Comparison of ENCODE assay signal across 38 cellular contexts in genomic region chr19:40133491-40133890, GRCh38.
"Had no signal": no experiment of that assay in that cellular context is flagged by ENCODE, and none has a peak within 500 bp of the region (broad histone marks: within the 10 kb centered on the region; RNA-seq: fewer than 3 reads in every experiment).

No MANE protein-coding gene starts in this region.

- H3K4me1 Mint-ChIP-seq: activated B cell treated with CpG ODN at 0.5 μM for 24 hours; activated naive CD8-positive, alpha-beta T cell treated with anti-CD3 and anti-CD28 coated beads for 36 hours; activated T-helper 17 cell treated with anti-CD3 and anti-CD28 coated beads, Interleukin-2, amount 50 U/mL, for 72 hours; central memory CD8-positive, alpha-beta T cell had no signal

- H3K4me3 ChIP-seq: adrenal gland, body of pancreas, breast epithelium, cardiac muscle cell had no signal

- H3K27ac ChIP-seq: adrenal gland, body of pancreas, brain microvascular endothelial cell, breast epithelium, cardiac muscle cell, VCaP had no signal

- H3K27me3 ChIP-seq: body of pancreas, brain microvascular endothelial cell, cardiac muscle cell had no signal

- ATAC-seq: activated CD8-positive, alpha-beta T cell treated with anti-CD3 and anti-CD28 coated beads for 36 hours; activated naive CD4-positive, alpha-beta T cell treated with anti-CD3 and anti-CD28 coated beads, Interleukin-2, amount 50 U/mL, for 72 hours; activated T-cell treated with anti-CD3 and anti-CD28 coated beads, Interleukin-2, amount 50 U/mL, for 4 hours; activated T-cell treated with anti-CD3 and anti-CD28 coated beads, Interleukin-2, amount 50 U/mL, for 72 hours; activated T-helper 17 cell treated with anti-CD3 and anti-CD28 coated beads, Interleukin-2, amount 50 U/mL, for 72 hours; body of pancreas had no signal

- H3K27ac Mint-ChIP-seq: activated B cell treated with CpG ODN at 0.5 μM for 24 hours; activated CD4-positive, alpha-beta memory T cell treated with anti-CD3 and anti-CD28 coated beads for 36 hours; activated CD8-positive, alpha-beta T cell treated with anti-CD3 and anti-CD28 coated beads for 36 hours; activated naive CD4-positive, alpha-beta T cell treated with anti-CD3 and anti-CD28 coated beads for 36 hours; activated naive CD4-positive, alpha-beta T cell treated with anti-CD3 and anti-CD28 coated beads, Interleukin-2, amount 50 U/mL, for 72 hours; activated naive CD8-positive, alpha-beta T cell treated with anti-CD3 and anti-CD28 coated beads for 36 hours; activated T-cell treated with anti-CD3 and anti-CD28 coated beads, Interleukin-2, amount 50 U/mL, for 72 hours; activated T-helper 1 cell treated with anti-CD3 and anti-CD28 coated beads, Interleukin-12 subunit alpha, Interleukin-12 subunit beta, Interleukin-2, Interleukin-4 antibody, amounts not matched to agents 30 ng/mL and 10 ng/mL and 1 ng/mL, durations not matched to agents 14 hours and 24 hours and 36 hours; activated T-helper 17 cell treated with anti-CD3 and anti-CD28 coated beads, Interleukin-2, amount 50 U/mL, for 72 hours; T-helper 1 cell treated with Interleukin-12 subunit alpha and Interleukin-12 subunit beta and Interleukin-4 antibody, amounts not matched to agents 30 μg/mL and 1 μg/mL, for 36 hours; T-helper 2 cell treated with Interferon-gamma antibody and Interleukin-4, amounts not matched to agents 5 μg/mL and 100 μg/mL, for 36 hours had no signal

- H3K36me3 ChIP-seq: adrenal gland, brain microvascular endothelial cell, breast epithelium, cardiac muscle cell had no signal

- H3K36me3 Mint-ChIP-seq: activated CD4-positive, alpha-beta memory T cell treated with anti-CD3 and anti-CD28 coated beads for 36 hours had no signal

- H3K9me3 Mint-ChIP-seq: T-helper 1 cell treated with Interleukin-12 subunit alpha and Interleukin-12 subunit beta and Interleukin-4 antibody, amounts not matched to agents 30 μg/mL and 1 μg/mL, for 36 hours had no signal

- DNase-seq: activated B cell treated with CpG ODN at 0.5 μM for 24 hours; activated CD4-positive, alpha-beta memory T cell treated with anti-CD3 and anti-CD28 coated beads for 36 hours; activated CD4-positive, alpha-beta T cell treated with anti-CD3 and anti-CD28 coated beads for 4 hours; activated CD4-positive, alpha-beta T cell treated with anti-CD3 and anti-CD28 coated beads, Interleukin-2, amount 50 U/mL, for 1 hour; activated CD4-positive, alpha-beta T cell treated with anti-CD3 and anti-CD28 coated beads, Interleukin-2, amount 50 U/mL, for 4 hours; activated CD4-positive, CD25-positive, alpha-beta regulatory T cell treated with anti-CD3 and anti-CD28 coated beads, Interleukin-2, amount 50 U/mL, for 72 hours; activated CD8-positive, alpha-beta memory T cell treated with anti-CD3 and anti-CD28 coated beads, Interleukin-2, amount 50 U/mL, for 4 hours; activated CD8-positive, alpha-beta T cell treated with anti-CD3 and anti-CD28 coated beads for 36 hours; activated effector memory CD4-positive, alpha-beta T cell treated with anti-CD3 and anti-CD28 coated beads, Interleukin-2, amount 50 U/mL, for 16 hours; activated gamma-delta T cell treated with Interleukin-2 at 50 U/mL for 16 hours; activated naive CD4-positive, alpha-beta T cell; activated naive CD4-positive, alpha-beta T cell treated with anti-CD3 and anti-CD28 coated beads for 36 hours; activated naive CD4-positive, alpha-beta T cell treated with anti-CD3 and anti-CD28 coated beads, Interleukin-2, amount 50 U/mL, for 16 hours; activated naive CD8-positive, alpha-beta T cell treated with anti-CD3 and anti-CD28 coated beads for 36 hours; activated T-cell treated with anti-CD3 and anti-CD28 coated beads for 4 hours; activated T-cell treated with anti-CD3 and anti-CD28 coated beads, Interleukin-2, amount 50 U/mL, for 1 hour; activated T-cell treated with anti-CD3 and anti-CD28 coated beads, Interleukin-2, amount 50 U/mL, for 4 hours; activated T-cell treated with anti-CD3 and anti-CD28 coated beads, Interleukin-2, amount 50 U/mL, for 72 hours; adrenal gland; amniotic stem cell; aorta; body of pancreas; brain microvascular endothelial cell; caudate nucleus; cerebellar nuclear complex; T-helper 2 cell; T-helper 9 cell had no signal

- H3K4me1 ChIP-seq: adrenal gland, body of pancreas, breast epithelium had no signal

- FAIRE-seq: astrocyte, TTC549 had no signal

- H3K4me3 Mint-ChIP-seq: activated B cell treated with CpG ODN at 0.5 μM for 24 hours; activated CD4-positive, alpha-beta memory T cell treated with anti-CD3 and anti-CD28 coated beads for 36 hours; activated CD8-positive, alpha-beta T cell treated with anti-CD3 and anti-CD28 coated beads for 36 hours; activated naive CD4-positive, alpha-beta T cell treated with anti-CD3 and anti-CD28 coated beads for 36 hours; activated naive CD8-positive, alpha-beta T cell treated with anti-CD3 and anti-CD28 coated beads for 36 hours; activated T-cell treated with anti-CD3 and anti-CD28 coated beads, Interleukin-2, amount 50 U/mL, for 4 hours; activated T-cell treated with anti-CD3 and anti-CD28 coated beads, Interleukin-2, amount 50 U/mL, for 72 hours; activated T-helper 1 cell treated with anti-CD3 and anti-CD28 coated beads, Interleukin-12 subunit alpha, Interleukin-12 subunit beta, Interleukin-2, Interleukin-4 antibody, amounts not matched to agents 30 ng/mL and 10 ng/mL and 1 ng/mL, durations not matched to agents 14 hours and 24 hours and 36 hours; activated T-helper 17 cell treated with anti-CD3 and anti-CD28 coated beads, Interleukin-2, amount 50 U/mL, for 72 hours; central memory CD8-positive, alpha-beta T cell; T-helper 1 cell treated with Interleukin-12 subunit alpha and Interleukin-12 subunit beta and Interleukin-4 antibody, amounts not matched to agents 30 μg/mL and 1 μg/mL, for 36 hours; T-helper 2 cell treated with Interferon-gamma antibody and Interleukin-4, amounts not matched to agents 5 μg/mL and 100 μg/mL, for 36 hours had no signal

- H3K9me3 ChIP-seq: body of pancreas had no signal
